Comparison of ENCODE assay signal across 25 cellular contexts in genomic region chr10:65779985-65780384, GRCh38.
"Had no signal": no experiment of that assay in that cellular context is flagged by ENCODE, and none has a peak within 500 bp of the region (broad histone marks: within the 10 kb centered on the region; RNA-seq: fewer than 3 reads in every experiment).

No MANE protein-coding gene starts in this region.

- H3K36me3 ChIP-seq: neural progenitor cell, neutrophil, pancreas, prostate gland, right lobe of liver, sigmoid colon, suprapubic skin, tibial artery, transverse colon, vagina had no signal

- H3K9me3 ChIP-seq: neutrophil, pancreas, prostate gland, right lobe of liver, sigmoid colon, suprapubic skin, testis, tibial artery, transverse colon, vagina had no signal

- H3K4me2 ChIP-seq: neural progenitor cell had no signal

- ATAC-seq: naive thymus-derived CD4-positive, alpha-beta T cell; natural killer cell; pancreas; right cardiac atrium; right lobe of liver; stimulated activated naive CD8-positive, alpha-beta T cell treated with anti-CD3 and anti-CD28 coated beads, Interleukin-15, amount 100 ng/mL, for 72 hours; stimulated activated naive CD8-positive, alpha-beta T cell treated with anti-CD3 and anti-CD28 coated beads, Interleukin-15, Interleukin-2, amounts not matched to agents 100 U/mL and 50 U/mL, for 24 hours had no signal

- DNase-seq: naive thymus-derived CD4-positive, alpha-beta T cell; natural killer cell; nucleus accumbens; pancreas; retina; right cardiac atrium; right lobe of liver; sigmoid colon; small intestine; stimulated activated CD4-positive, alpha-beta T cell treated with anti-CD3 and anti-CD28 coated beads, Interleukin-1b, Interleukin-23, amount 100 ng/mL, for 48 hours; stimulated activated CD4-positive, alpha-beta T cell treated with anti-CD3 and anti-CD28 coated beads, Interleukin-4, amount 100 ng/mL, for 1 hour; stimulated activated CD4-positive, alpha-beta T cell treated with anti-CD3 and anti-CD28 coated beads, Interleukin-4, amount 100 ng/mL, for 4 hours; stimulated activated CD8-positive, alpha-beta memory T cell treated with anti-CD3 and anti-CD28 coated beads, Interleukin-4, amount 100 ng/mL, for 48 hours; stimulated activated naive CD4-positive, alpha-beta T cell; stimulated activated naive CD8-positive, alpha-beta T cell treated with anti-CD3 and anti-CD28 coated beads, Interleukin-15, amount 100 ng/mL, for 72 hours; stimulated activated naive CD8-positive, alpha-beta T cell treated with anti-CD3 and anti-CD28 coated beads, Interleukin-15, Interleukin-2, amounts not matched to agents 100 U/mL and 50 U/mL, for 24 hours; substantia nigra; testis; transverse colon had no signal

- H2AFZ ChIP-seq: neural progenitor cell had no signal

- H3K27me3 ChIP-seq: neural progenitor cell, neutrophil, pancreas, right lobe of liver, sigmoid colon, suprapubic skin, testis, tibial artery, transverse colon, vagina had no signal

- H3K27ac ChIP-seq: neural progenitor cell, neutrophil, pancreas, prostate gland, right lobe of liver, sigmoid colon, suprapubic skin, testis, tibial artery, transverse colon, vagina had no signal

- H3K4me3 ChIP-seq: neural progenitor cell, pancreas, prostate gland, right lobe of liver, sigmoid colon, suprapubic skin, testis, tibial artery, transverse colon, vagina had no signal

- H3K4me1 ChIP-seq: neural progenitor cell, pancreas, prostate gland, right lobe of liver, sigmoid colon, suprapubic skin, testis, tibial artery, transverse colon, vagina had no signal

- H3K9ac ChIP-seq: neural progenitor cell had no signal
